ENCODE assay signal across 20 cellular contexts in genomic region chr5:90747175-90747574, GRCh38.
DNase-seq lines count a peak whose midpoint lies in the region; ATAC-seq, FAIRE-seq and TF ChIP-seq lines count a peak whose summit lies in the region.
"Had no signal": no experiment of that assay in that cellular context is flagged by ENCODE, and none has a peak within 500 bp of the region (broad histone marks: within the 10 kb centered on the region; RNA-seq: fewer than 3 reads in every experiment).

No MANE protein-coding gene starts in this region.

- TF ChIP-seq RAD21 in K562 (CRISPR knock-in tag; conservative IDR thresholded peaks at IDR 0.05 in 1 of 2, IDR thresholded peaks at IDR 0.05 in 1 of 2): no peak

- intact Hi-C loops in K562 (cut with micrococcal nuclease): no loop called here

- TF ChIP-seq CTCF in GM23338 (conservative IDR thresholded peaks at IDR 0.05; ENCODE audit: low read depth in 2 of 2) (no peak), K562 (IDR thresholded peaks at IDR 0.05 in 2 of 3, conservative IDR thresholded peaks at IDR 0.05 in 1 of 3; ENCODE audit: insufficient read depth in 2 of 3, low read depth in 1 of 3, low read length in 3 of 3) (no peak), GM13976 (IDR thresholded peaks at IDR 0.05; ENCODE audit: borderline replicate concordance, control extremely low read depth, extremely low read depth, insufficient read depth, missing control alignments) (no peak), GM13977 (IDR thresholded peaks at IDR 0.05; ENCODE audit: extremely low read depth, insufficient read depth, missing control alignments) (no peak)

- H3K4me3 ChIP-seq in GM23338: no peak overlapping the region
- no peak overlapping the region for H3K4me3 ChIP-seq in K562
- H3K4me3 ChIP-seq: BLaER1, heart left ventricle, psoas muscle had no signal

- DNase-seq in GM23338 (ENCODE audit: low spot score): no peak
- peak; percentile 36 for DNase-seq in NCI-H69 (lab: John Stamatoyannopoulos, UW)
- peak; percentile 18 to 37 (median 20) for DNase-seq in K562 (ENCODE audit: extremely low read depth in 1 of 4, low spot score in 3 of 4)
- DNase-seq in renal cortical epithelial cell (ENCODE audit: low read depth): peak; percentile 61
- DNase-seq in GM13976 (ENCODE audit: low spot score): no peak
- no peak for DNase-seq in GM13977 (ENCODE audit: low spot score)
- DNase-seq in midbrain (lab: John Stamatoyannopoulos, UW): no peak
- DNase-seq: activated CD4-positive, alpha-beta T cell treated with anti-CD3 and anti-CD28 coated beads, Interleukin-2, amount 50 U/mL, for 4 hours; activated T-cell treated with anti-CD3 and anti-CD28 coated beads, Interleukin-2, amount 50 U/mL, for 72 hours; heart left ventricle; naive B cell; NCI-H1417 treated with DMSO at 0.1 percent for 48 hours; NCI-H510A treated with DMSO at 0.1 percent for 48 hours; psoas muscle had no signal

- TF ChIP-seq EP300 in K562 (IDR thresholded peaks at IDR 0.05; ENCODE audit: low read length): no peak

- BruUV-seq in K562 (replicated peaks; lab: Mats Ljungman, UMichigan): no TSS peak

- H3K4me1 ChIP-seq in GM23338 (ENCODE audit: insufficient read depth) (peaks cover 8% of the 10 kb centered on the region; the same call in 1 of the 2 replicates), K562 (replicated peaks in 1 of 2; ENCODE audit: control insufficient read depth in 2 of 2, insufficient read depth in 2 of 2, low read length in 2 of 2) (no peaks in the 10 kb centered on the region)
- H3K4me1 ChIP-seq: BLaER1, heart left ventricle, psoas muscle had no signal

- H3K36me3 Mint-ChIP-seq in GM23338 (ENCODE audit: low read depth): peaks cover 30% of the 10 kb centered on the region
- H3K36me3 Mint-ChIP-seq: IgD-negative memory B cell, naive B cell had no signal

- POLR2A ChIA-PET in K562 (lab: Yijun Ruan, JAX): interaction anchor here (0.6 kb wide), 1 partner anchor 25 kb away, joined by 3 read pairs; no protein-coding TSS in a partner anchor

- no peak overlapping the region; the same call in 2 of the 3 replicates for H3K4me3 Mint-ChIP-seq in GM23338
- H3K4me3 Mint-ChIP-seq: activated T-cell treated with anti-CD3 and anti-CD28 coated beads, Interleukin-2, amount 50 U/mL, for 72 hours; IgD-negative memory B cell; T-helper 2 cell treated with Interferon-gamma antibody and Interleukin-4, amounts not matched to agents 5 μg/mL and 100 μg/mL, for 36 hours had no signal

- TF ChIP-seq POLR2A in K562 (conservative IDR thresholded peaks at IDR 0.05): no peak

- CTCF ChIA-PET in K562 (lab: Yijun Ruan, JAX; ENCODE audit: low intra/inter-chr PET ratio): no interaction called here

- no peaks in the 10 kb centered on the region for H4K20me1 ChIP-seq in GM23338 (replicated peaks; ENCODE audit: insufficient read depth)
- H4K20me1 ChIP-seq in K562 (replicated peaks; ENCODE audit: control insufficient read depth, insufficient read depth, low read length): no peaks in the 10 kb centered on the region
- H4K20me1 ChIP-seq: BLaER1 had no signal

- no peak for FAIRE-seq in K562 (lab: Jason Lieb, UNC)
- FAIRE-seq: GM12892 had no signal

- 64% methylated on average over 3 of the region's 3 CpGs for WGBS in K562 (ENCODE audit: insufficient coverage, low coverage, missing lambda C conversion rate)

- H3K27me3 Mint-ChIP-seq in GM23338 (ENCODE audit: insufficient read depth, low read depth, poor library complexity): peaks cover 7% of the 10 kb centered on the region

- H3K27ac ChIP-seq in GM23338 (ENCODE audit: low read depth) (0 out of 2 replicates have a peak overlapping the region, but pooled peaks have one; percentile 15), K562 (ENCODE audit: extremely low read depth, low read depth, low read length) (no peak overlapping the region)
- H3K27ac ChIP-seq: BLaER1, heart left ventricle, psoas muscle had no signal

- ATAC-seq in GM23338 (peak; percentile 61), K562 (peak; percentile 34; the same call in 2 of the 3 replicates), GM19452 (IDR thresholded peaks at IDR 0.05; ENCODE audit: unreplicated experiment) (no peak)
- ATAC-seq: activated T-cell treated with anti-CD3 and anti-CD28 coated beads, Interleukin-2, amount 50 U/mL, for 72 hours; heart left ventricle; left lobe of liver; psoas muscle had no signal

- no peaks in the 10 kb centered on the region for H3K9me2 ChIP-seq in GM23338 (ENCODE audit: insufficient read depth)

- in situ Hi-C loops in K562 (cut with MboI): no loop called here
- in situ Hi-C loops in GM13976 (cut with MboI; ENCODE audit: low sequenced_read_pairs, unreplicated experiment): no loop called here
- in situ Hi-C loops in GM13977 (cut with MboI; ENCODE audit: low pct_unique_long_range_greater_than_20kb, low sequenced_read_pairs, unreplicated experiment): no loop called here

- peaks cover 21% of the 10 kb centered on the region for H3K4me1 Mint-ChIP-seq in GM23338
- H3K4me1 Mint-ChIP-seq: IgD-negative memory B cell, naive B cell had no signal

- H3K9me3 Mint-ChIP-seq in GM23338: no peaks in the 10 kb centered on the region
- H3K9me3 Mint-ChIP-seq: activated T-cell treated with anti-CD3 and anti-CD28 coated beads, Interleukin-2, amount 50 U/mL, for 72 hours; T-helper 2 cell treated with Interferon-gamma antibody and Interleukin-4, amounts not matched to agents 5 μg/mL and 100 μg/mL, for 36 hours had no signal

- H3K9me3 ChIP-seq in K562 (replicated peaks; ENCODE audit: control insufficient read depth, insufficient read depth, low read depth, low read length): no peaks in the 10 kb centered on the region
- H3K9me3 ChIP-seq: BLaER1, psoas muscle had no signal

- peak overlapping the region; percentile 65; the same call in 1 of the 2 replicates for H3K27ac Mint-ChIP-seq in GM23338
- H3K27ac Mint-ChIP-seq: activated T-cell treated with anti-CD3 and anti-CD28 coated beads, Interleukin-2, amount 50 U/mL, for 72 hours; IgD-negative memory B cell; naive B cell; T-helper 2 cell treated with Interferon-gamma antibody and Interleukin-4, amounts not matched to agents 5 μg/mL and 100 μg/mL, for 36 hours had no signal

- no peaks in the 10 kb centered on the region; the same call in 1 of the 2 replicates for H3K36me3 ChIP-seq in GM23338 (ENCODE audit: insufficient read depth)
- H3K36me3 ChIP-seq in K562 (ENCODE audit: control insufficient read depth, insufficient read depth, low read length): peaks cover 85% of the 10 kb centered on the region
- H3K36me3 ChIP-seq: BLaER1, heart left ventricle had no signal

- H3K4me2 ChIP-seq in GM23338 (0 out of 2 replicates have a peak overlapping the region, but pooled peaks have one; percentile 10), K562 (ENCODE audit: insufficient read depth, low read length) (no peak overlapping the region)
- H3K4me2 ChIP-seq: BLaER1 had no signal

- no peaks in the 10 kb centered on the region for H3K79me2 ChIP-seq in GM23338 (replicated peaks; ENCODE audit: insufficient read depth)
- H3K79me2 ChIP-seq in K562 (ENCODE audit: control insufficient read depth, insufficient read depth, low read length): no peaks in the 10 kb centered on the region

- no peaks in the 10 kb centered on the region for H3F3A ChIP-seq in GM23338 (replicated peaks; ENCODE audit: low read depth)

- H3K27me3 ChIP-seq in GM23338 (ENCODE audit: insufficient read depth) (no peaks in the 10 kb centered on the region), K562 (ENCODE audit: control insufficient read depth in 2 of 2, insufficient read depth in 2 of 2, low read length in 2 of 2) (no peaks in the 10 kb centered on the region)
- H3K27me3 ChIP-seq: BLaER1 had no signal

- H3K9me1 ChIP-seq in K562 (ENCODE audit: control insufficient read depth, insufficient read depth, low read length): no peaks in the 10 kb centered on the region

- H2AFZ ChIP-seq in GM23338 (no peak overlapping the region), K562 (ENCODE audit: low read depth, low read length) (no peak overlapping the region)

- H3K9ac ChIP-seq in K562 (ENCODE audit: insufficient read depth in 1 of 2, low read depth in 2 of 2, low read length in 2 of 2): no peak overlapping the region
- H3K9ac ChIP-seq: BLaER1 had no signal

TF ChIP-seq in GM23338, 12 proteins besides CTCF, POLR2A, EP300 and RAD21 (continues in another document):
- TF ChIP-seq EZH2 (IDR thresholded peaks at IDR 0.05; ENCODE audit: low read depth, unreplicated experiment) (no peak), CREB1 (CRISPR knock-in tag; IDR thresholded peaks at IDR 0.05; ENCODE audit: low read depth) (no peak), STAT1 (IDR thresholded peaks at IDR 0.05; ENCODE audit: unreplicated experiment) (no peak), JUNB (IDR thresholded peaks at IDR 0.05; ENCODE audit: unreplicated experiment) (no peak)

TF ChIP-seq in K562, 482 proteins besides CTCF, POLR2A, EP300 and RAD21 (continues in another document):
- TF ChIP-seq, protein P1, sequence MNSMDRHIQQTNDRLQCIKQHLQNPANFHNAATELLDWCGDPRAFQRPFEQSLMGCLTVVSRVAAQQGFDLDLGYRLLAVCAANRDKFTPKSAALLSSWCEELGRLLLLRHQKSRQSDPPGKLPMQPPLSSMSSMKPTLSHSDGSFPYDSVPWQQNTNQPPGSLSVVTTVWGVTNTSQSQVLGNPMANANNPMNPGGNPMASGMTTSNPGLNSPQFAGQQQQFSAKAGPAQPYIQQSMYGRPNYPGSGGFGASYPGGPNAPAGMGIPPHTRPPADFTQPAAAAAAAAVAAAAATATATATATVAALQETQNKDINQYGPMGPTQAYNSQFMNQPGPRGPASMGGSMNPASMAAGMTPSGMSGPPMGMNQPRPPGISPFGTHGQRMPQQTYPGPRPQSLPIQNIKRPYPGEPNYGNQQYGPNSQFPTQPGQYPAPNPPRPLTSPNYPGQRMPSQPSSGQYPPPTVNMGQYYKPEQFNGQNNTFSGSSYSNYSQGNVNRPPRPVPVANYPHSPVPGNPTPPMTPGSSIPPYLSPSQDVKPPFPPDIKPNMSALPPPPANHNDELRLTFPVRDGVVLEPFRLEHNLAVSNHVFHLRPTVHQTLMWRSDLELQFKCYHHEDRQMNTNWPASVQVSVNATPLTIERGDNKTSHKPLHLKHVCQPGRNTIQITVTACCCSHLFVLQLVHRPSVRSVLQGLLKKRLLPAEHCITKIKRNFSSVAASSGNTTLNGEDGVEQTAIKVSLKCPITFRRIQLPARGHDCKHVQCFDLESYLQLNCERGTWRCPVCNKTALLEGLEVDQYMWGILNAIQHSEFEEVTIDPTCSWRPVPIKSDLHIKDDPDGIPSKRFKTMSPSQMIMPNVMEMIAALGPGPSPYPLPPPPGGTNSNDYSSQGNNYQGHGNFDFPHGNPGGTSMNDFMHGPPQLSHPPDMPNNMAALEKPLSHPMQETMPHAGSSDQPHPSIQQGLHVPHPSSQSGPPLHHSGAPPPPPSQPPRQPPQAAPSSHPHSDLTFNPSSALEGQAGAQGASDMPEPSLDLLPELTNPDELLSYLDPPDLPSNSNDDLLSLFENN (IDR thresholded peaks at IDR 0.05; ENCODE audit: low read depth in 2 of 2, low read length in 2 of 2): no peak
- TF ChIP-seq POLR2AphosphoS5 (IDR thresholded peaks at IDR 0.05; ENCODE audit: control insufficient read depth, insufficient read depth, low read depth, low read length) (0 out of 2 replicates have a peak, but pooled peaks have one; percentile 36), MEIS2 (IDR thresholded peaks at IDR 0.05; ENCODE audit: partially characterized antibody) (peak; percentile 16), ZNF217 (CRISPR knock-in tag; IDR thresholded peaks at IDR 0.05) (no peak), FOSL1 (tag; conservative IDR thresholded peaks at IDR 0.05) (peak; percentile 29; the same call in 1 of the 2 replicates), CBFA2T3 (IDR thresholded peaks at IDR 0.05) (peak; percentile 53)

Comparison
In these comparisons a context has a peak if more than half of its experiments do, and no peak if none do; other contexts are left out.
1. DNase-seq: peak in NCI-H69 (single experiment), K562 (4 of 4) and renal cortical epithelial cell (single experiment); none in GM23338 (single experiment), GM13976 (single experiment), GM13977 (single experiment) and midbrain (single experiment).